Comparison of ENCODE assay signal across 1 cellular context in genomic region chr11:126607374-126607773, GRCh38.
TF ChIP-seq lines count a peak whose summit lies in the region.

No MANE protein-coding gene starts in this region.

TF ChIP-seq in IMR-90, 13 proteins besides CTCF, POLR2A, EP300 and RAD21 (continued from another document):
- TF ChIP-seq FOS (IDR thresholded peaks at IDR 0.05; ENCODE audit: low read depth, low read length) (no peak), BHLHE40 (IDR thresholded peaks at IDR 0.05; ENCODE audit: low read depth, low read length) (no peak), RCOR1 (IDR thresholded peaks at IDR 0.05; ENCODE audit: insufficient replicate concordance, low read length) (no peak), ELK1 (IDR thresholded peaks at IDR 0.05; ENCODE audit: borderline replicate concordance, low read depth, low read length) (no peak), RFX5 (IDR thresholded peaks at IDR 0.05; ENCODE audit: low read depth, low read length) (no peak)
TF ChIP-seq in IMR-90: peak in this region for 2.
